ENCODE assay signal across 2 cellular contexts in the genomic region with DNA sequence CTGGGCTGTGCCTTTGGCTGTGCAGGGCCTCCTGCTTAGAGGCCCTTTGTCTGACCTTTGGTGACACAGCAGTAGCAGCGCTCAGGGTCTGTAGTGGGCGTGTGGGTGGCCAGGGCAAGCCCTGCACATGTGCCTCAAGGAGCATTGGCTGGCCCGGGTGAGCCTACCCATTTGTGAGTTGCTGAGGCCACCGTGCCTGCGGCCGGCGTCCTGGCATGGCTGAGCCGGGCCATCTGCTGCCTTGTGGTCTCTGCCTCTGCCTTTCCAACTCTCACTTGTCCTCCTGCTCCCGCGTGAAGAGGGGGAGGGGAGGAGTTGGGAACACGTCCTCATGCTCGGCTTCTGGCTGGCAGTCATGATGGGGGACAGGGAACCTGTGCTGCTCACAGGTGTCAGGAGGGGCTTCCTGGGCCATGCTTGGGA.
TF ChIP-seq lines count a peak whose summit lies in the region.

No MANE protein-coding gene starts in this region.

TF ChIP-seq in GM23338, 12 proteins besides CTCF, POLR2A, EP300 and RAD21 (continued from another document):
- TF ChIP-seq, protein P1, sequence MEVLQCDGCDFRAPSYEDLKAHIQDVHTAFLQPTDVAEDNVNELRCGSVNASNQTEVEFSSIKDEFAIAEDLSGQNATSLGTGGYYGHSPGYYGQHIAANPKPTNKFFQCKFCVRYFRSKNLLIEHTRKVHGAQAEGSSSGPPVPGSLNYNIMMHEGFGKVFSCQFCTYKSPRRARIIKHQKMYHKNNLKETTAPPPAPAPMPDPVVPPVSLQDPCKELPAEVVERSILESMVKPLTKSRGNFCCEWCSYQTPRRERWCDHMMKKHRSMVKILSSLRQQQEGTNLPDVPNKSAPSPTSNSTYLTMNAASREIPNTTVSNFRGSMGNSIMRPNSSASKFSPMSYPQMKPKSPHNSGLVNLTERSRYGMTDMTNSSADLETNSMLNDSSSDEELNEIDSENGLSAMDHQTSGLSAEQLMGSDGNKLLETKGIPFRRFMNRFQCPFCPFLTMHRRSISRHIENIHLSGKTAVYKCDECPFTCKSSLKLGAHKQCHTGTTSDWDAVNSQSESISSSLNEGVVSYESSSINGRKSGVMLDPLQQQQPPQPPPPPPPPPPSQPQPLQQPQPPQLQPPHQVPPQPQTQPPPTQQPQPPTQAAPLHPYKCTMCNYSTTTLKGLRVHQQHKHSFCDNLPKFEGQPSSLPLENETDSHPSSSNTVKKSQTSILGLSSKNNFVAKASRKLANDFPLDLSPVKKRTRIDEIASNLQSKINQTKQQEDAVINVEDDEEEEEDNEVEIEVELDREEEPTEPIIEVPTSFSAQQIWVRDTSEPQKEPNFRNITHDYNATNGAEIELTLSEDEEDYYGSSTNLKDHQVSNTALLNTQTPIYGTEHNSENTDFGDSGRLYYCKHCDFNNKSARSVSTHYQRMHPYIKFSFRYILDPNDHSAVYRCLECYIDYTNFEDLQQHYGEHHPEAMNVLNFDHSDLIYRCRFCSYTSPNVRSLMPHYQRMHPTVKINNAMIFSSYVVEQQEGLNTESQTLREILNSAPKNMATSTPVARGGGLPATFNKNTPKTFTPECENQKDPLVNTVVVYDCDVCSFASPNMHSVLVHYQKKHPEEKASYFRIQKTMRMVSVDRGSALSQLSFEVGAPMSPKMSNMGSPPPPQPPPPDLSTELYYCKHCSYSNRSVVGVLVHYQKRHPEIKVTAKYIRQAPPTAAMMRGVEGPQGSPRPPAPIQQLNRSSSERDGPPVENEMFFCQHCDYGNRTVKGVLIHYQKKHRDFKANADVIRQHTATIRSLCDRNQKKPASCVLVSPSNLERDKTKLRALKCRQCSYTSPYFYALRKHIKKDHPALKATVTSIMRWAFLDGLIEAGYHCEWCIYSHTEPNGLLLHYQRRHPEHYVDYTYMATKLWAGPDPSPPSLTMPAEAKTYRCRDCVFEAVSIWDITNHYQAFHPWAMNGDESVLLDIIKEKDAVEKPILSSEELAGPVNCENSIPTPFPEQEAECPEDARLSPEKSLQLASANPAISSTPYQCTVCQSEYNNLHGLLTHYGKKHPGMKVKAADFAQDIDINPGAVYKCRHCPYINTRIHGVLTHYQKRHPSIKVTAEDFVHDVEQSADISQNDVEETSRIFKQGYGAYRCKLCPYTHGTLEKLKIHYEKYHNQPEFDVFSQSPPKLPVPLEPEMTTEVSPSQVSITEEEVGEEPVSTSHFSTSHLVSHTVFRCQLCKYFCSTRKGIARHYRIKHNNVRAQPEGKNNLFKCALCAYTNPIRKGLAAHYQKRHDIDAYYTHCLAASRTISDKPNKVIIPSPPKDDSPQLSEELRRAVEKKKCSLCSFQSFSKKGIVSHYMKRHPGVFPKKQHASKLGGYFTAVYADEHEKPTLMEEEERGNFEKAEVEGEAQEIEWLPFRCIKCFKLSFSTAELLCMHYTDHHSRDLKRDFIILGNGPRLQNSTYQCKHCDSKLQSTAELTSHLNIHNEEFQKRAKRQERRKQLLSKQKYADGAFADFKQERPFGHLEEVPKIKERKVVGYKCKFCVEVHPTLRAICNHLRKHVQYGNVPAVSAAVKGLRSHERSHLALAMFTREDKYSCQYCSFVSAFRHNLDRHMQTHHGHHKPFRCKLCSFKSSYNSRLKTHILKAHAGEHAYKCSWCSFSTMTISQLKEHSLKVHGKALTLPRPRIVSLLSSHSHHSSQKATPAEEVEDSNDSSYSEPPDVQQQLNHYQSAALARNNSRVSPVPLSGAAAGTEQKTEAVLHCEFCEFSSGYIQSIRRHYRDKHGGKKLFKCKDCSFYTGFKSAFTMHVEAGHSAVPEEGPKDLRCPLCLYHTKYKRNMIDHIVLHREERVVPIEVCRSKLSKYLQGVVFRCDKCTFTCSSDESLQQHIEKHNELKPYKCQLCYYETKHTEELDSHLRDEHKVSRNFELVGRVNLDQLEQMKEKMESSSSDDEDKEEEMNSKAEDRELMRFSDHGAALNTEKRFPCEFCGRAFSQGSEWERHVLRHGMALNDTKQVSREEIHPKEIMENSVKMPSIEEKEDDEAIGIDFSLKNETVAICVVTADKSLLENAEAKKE (CRISPR knock-in tag; IDR thresholded peaks at IDR 0.05) = no peak
- no peak for TF ChIP-seq ZNF331 (CRISPR knock-in tag; IDR thresholded peaks at IDR 0.05; ENCODE audit: low read depth)
- no peak for TF ChIP-seq STAT1 (IDR thresholded peaks at IDR 0.05; ENCODE audit: unreplicated experiment)
- no peak for TF ChIP-seq EZH2phosphoT487 (IDR thresholded peaks at IDR 0.05; ENCODE audit: unreplicated experiment)
- TF ChIP-seq ETS1 (IDR thresholded peaks at IDR 0.05) = no peak
- TF ChIP-seq, protein P2, sequence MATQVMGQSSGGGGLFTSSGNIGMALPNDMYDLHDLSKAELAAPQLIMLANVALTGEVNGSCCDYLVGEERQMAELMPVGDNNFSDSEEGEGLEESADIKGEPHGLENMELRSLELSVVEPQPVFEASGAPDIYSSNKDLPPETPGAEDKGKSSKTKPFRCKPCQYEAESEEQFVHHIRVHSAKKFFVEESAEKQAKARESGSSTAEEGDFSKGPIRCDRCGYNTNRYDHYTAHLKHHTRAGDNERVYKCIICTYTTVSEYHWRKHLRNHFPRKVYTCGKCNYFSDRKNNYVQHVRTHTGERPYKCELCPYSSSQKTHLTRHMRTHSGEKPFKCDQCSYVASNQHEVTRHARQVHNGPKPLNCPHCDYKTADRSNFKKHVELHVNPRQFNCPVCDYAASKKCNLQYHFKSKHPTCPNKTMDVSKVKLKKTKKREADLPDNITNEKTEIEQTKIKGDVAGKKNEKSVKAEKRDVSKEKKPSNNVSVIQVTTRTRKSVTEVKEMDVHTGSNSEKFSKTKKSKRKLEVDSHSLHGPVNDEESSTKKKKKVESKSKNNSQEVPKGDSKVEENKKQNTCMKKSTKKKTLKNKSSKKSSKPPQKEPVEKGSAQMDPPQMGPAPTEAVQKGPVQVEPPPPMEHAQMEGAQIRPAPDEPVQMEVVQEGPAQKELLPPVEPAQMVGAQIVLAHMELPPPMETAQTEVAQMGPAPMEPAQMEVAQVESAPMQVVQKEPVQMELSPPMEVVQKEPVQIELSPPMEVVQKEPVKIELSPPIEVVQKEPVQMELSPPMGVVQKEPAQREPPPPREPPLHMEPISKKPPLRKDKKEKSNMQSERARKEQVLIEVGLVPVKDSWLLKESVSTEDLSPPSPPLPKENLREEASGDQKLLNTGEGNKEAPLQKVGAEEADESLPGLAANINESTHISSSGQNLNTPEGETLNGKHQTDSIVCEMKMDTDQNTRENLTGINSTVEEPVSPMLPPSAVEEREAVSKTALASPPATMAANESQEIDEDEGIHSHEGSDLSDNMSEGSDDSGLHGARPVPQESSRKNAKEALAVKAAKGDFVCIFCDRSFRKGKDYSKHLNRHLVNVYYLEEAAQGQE (IDR thresholded peaks at IDR 0.05; ENCODE audit: unreplicated experiment) = no peak
- TF ChIP-seq CREB1 (CRISPR knock-in tag; IDR thresholded peaks at IDR 0.05; ENCODE audit: low read depth) = no peak
- TF ChIP-seq NANOG (IDR thresholded peaks at IDR 0.05; ENCODE audit: borderline replicate concordance) = no peak

TF ChIP-seq in WTC11, 78 proteins besides CTCF, POLR2A, EP300 and RAD21 (continued from another document):
- TF ChIP-seq ZNF512 (CRISPR knock-in tag; IDR thresholded peaks at IDR 0.05; ENCODE audit: borderline replicate concordance) (no peak), ZMAT4 (CRISPR knock-in tag; IDR thresholded peaks at IDR 0.05) (no peak), E2F5 (CRISPR knock-in tag; IDR thresholded peaks at IDR 0.05) (no peak), JUN (CRISPR knock-in tag; IDR thresholded peaks at IDR 0.05) (no peak)
- TF ChIP-seq, protein P3, sequence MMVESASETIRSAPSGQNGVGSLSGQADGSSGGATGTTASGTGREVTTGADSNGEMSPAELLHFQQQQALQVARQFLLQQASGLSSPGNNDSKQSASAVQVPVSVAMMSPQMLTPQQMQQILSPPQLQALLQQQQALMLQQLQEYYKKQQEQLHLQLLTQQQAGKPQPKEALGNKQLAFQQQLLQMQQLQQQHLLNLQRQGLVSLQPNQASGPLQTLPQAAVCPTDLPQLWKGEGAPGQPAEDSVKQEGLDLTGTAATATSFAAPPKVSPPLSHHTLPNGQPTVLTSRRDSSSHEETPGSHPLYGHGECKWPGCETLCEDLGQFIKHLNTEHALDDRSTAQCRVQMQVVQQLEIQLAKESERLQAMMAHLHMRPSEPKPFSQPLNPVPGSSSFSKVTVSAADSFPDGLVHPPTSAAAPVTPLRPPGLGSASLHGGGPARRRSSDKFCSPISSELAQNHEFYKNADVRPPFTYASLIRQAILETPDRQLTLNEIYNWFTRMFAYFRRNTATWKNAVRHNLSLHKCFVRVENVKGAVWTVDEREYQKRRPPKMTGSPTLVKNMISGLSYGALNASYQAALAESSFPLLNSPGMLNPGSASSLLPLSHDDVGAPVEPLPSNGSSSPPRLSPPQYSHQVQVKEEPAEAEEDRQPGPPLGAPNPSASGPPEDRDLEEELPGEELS (CRISPR knock-in tag; IDR thresholded peaks at IDR 0.05) = no peak
